Comparison of ENCODE assay signal across 19 cellular contexts in genomic region chr22:25094579-25094978, GRCh38.
"Had no signal": no experiment of that assay in that cellular context is flagged by ENCODE, and none has a peak within 500 bp of the region (broad histone marks: within the 10 kb centered on the region; RNA-seq: fewer than 3 reads in every experiment).

No MANE protein-coding gene starts in this region.

- H3K27ac ChIP-seq: esophagus squamous epithelium, gastrocnemius medialis had no signal

- H3K4me3 ChIP-seq: esophagus squamous epithelium, gastrocnemius medialis, mucosa of descending colon had no signal

- H3K27ac Mint-ChIP-seq: activated CD4-positive, alpha-beta memory T cell treated with anti-CD3 and anti-CD28 coated beads for 36 hours; activated naive CD4-positive, alpha-beta T cell treated with anti-CD3 and anti-CD28 coated beads for 36 hours; dendritic cell treated with granulocyte-macrophage colony-stimulating factor and Interleukin-4, amounts not matched to agents 40 ng/mL and 50 ng/mL, for 4 days; T-helper 1 cell treated with Interleukin-12 subunit alpha and Interleukin-12 subunit beta and Interleukin-4 antibody, amounts not matched to agents 30 μg/mL and 1 μg/mL, for 36 hours had no signal

- H3K36me3 ChIP-seq: gastrocnemius medialis had no signal

- H3K36me3 Mint-ChIP-seq: brain had no signal

- H3K9me3 ChIP-seq: esophagus squamous epithelium, gastrocnemius medialis, mucosa of descending colon had no signal

- H3K27me3 ChIP-seq: esophagus squamous epithelium, gastrocnemius medialis had no signal

- H3K27me3 Mint-ChIP-seq: activated CD4-positive, alpha-beta memory T cell treated with anti-CD3 and anti-CD28 coated beads for 36 hours; stimulated activated naive CD8-positive, alpha-beta T cell treated with anti-CD3 and anti-CD28 coated beads, Interleukin-15, amount 100 ng/mL, for 72 hours had no signal

- H3K4me3 Mint-ChIP-seq: activated CD4-positive, alpha-beta memory T cell treated with anti-CD3 and anti-CD28 coated beads for 36 hours; activated naive CD4-positive, alpha-beta T cell treated with anti-CD3 and anti-CD28 coated beads for 36 hours; brain; dendritic cell treated with granulocyte-macrophage colony-stimulating factor and Interleukin-4, amounts not matched to agents 40 ng/mL and 50 ng/mL, for 4 days; neural crest cell; stimulated activated naive CD8-positive, alpha-beta T cell treated with anti-CD3 and anti-CD28 coated beads, Interleukin-15, amount 100 ng/mL, for 72 hours; T-helper 1 cell treated with Interleukin-12 subunit alpha and Interleukin-12 subunit beta and Interleukin-4 antibody, amounts not matched to agents 30 μg/mL and 1 μg/mL, for 36 hours had no signal

- H3K9me3 Mint-ChIP-seq: activated CD4-positive, alpha-beta memory T cell treated with anti-CD3 and anti-CD28 coated beads for 36 hours; activated naive CD4-positive, alpha-beta T cell treated with anti-CD3 and anti-CD28 coated beads for 36 hours; dendritic cell treated with granulocyte-macrophage colony-stimulating factor and Interleukin-4, amounts not matched to agents 40 ng/mL and 50 ng/mL, for 4 days; neural crest cell; stimulated activated naive CD8-positive, alpha-beta T cell treated with anti-CD3 and anti-CD28 coated beads, Interleukin-15, amount 100 ng/mL, for 72 hours; T-helper 1 cell treated with Interleukin-12 subunit alpha and Interleukin-12 subunit beta and Interleukin-4 antibody, amounts not matched to agents 30 μg/mL and 1 μg/mL, for 36 hours had no signal

- ATAC-seq: gastrocnemius medialis; mucosa of descending colon; stimulated activated naive CD8-positive, alpha-beta T cell treated with anti-CD3 and anti-CD28 coated beads, Interleukin-15, amount 100 ng/mL, for 72 hours had no signal

- DNase-seq: activated CD4-positive, alpha-beta memory T cell treated with anti-CD3 and anti-CD28 coated beads for 36 hours; activated CD4-positive, alpha-beta T cell treated with anti-CD3 and anti-CD28 coated beads for 48 hours; activated CD4-positive, CD25-positive, alpha-beta regulatory T cell; activated naive CD4-positive, alpha-beta T cell treated with anti-CD3 and anti-CD28 coated beads for 36 hours; activated T-cell treated with anti-CD3 and anti-CD28 coated beads, Interleukin-2, amount 50 U/mL, for 48 hours; effector memory CD4-positive, alpha-beta T cell; esophagus squamous epithelium; gastrocnemius medialis; hippocampal formation; kidney glomerular epithelial cell; mesendoderm; mucosa of descending colon; right cardiac atrium; stimulated activated naive CD8-positive, alpha-beta T cell treated with anti-CD3 and anti-CD28 coated beads, Interleukin-15, amount 100 ng/mL, for 72 hours; trophoblast cell had no signal

- H3K4me1 ChIP-seq: gastrocnemius medialis had no signal
